ENCODE assay signal across 11 cellular contexts in the genomic region with DNA sequence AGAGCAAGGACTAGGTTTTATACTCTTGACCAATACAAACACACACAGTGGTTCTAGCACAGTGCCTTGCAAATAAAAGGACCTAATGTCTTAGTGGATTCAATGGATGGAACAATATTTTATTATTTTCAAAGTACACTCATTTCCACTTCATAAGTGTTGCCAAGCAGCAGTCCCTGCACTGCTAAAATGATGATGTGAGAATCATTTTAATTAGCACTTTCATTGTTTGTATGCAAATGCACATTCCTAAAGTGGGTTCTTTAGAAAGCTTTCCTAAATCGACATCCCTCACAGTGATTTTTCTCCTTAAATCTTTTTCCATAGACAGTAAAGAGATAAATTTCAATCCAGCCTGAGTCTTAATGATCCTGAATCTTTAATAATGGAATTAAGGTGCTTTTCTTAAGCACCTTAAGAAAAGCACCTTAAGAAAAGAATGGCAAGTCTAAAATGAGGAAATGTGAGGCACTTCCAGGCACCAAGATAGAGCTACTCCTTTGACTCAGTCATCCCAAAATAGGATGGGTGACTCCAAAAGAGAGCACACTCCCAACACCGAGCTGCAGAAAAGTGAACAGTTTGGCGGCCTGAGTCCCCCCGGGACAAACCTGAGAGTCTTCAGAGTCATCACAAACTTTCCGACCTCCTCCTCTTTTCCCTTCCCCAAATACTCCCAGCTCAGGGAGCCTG.
DNase-seq lines count a peak whose midpoint lies in the region; ATAC-seq and TF ChIP-seq lines count a peak whose summit lies in the region.
"Had no signal": no experiment of that assay in that cellular context is flagged by ENCODE, and none has a peak within 500 bp of the region (broad histone marks: within the 10 kb centered on the region; RNA-seq: fewer than 3 reads in every experiment).

No MANE protein-coding gene starts in this region.

- peak overlapping the region; percentile 7 for H3K4me3 Mint-ChIP-seq in progenitor cell of endocrine pancreas (ENCODE audit: low read depth)
- H3K4me3 Mint-ChIP-seq: activated CD8-positive, alpha-beta T cell treated with anti-CD3 and anti-CD28 coated beads, Interleukin-2, amount 10 ng/mL, durations not matched to agents 7 days and 5 days had no signal

- peak overlapping the region; percentile 88 for H3K27ac Mint-ChIP-seq in progenitor cell of endocrine pancreas
- H3K27ac Mint-ChIP-seq: activated CD8-positive, alpha-beta T cell treated with anti-CD3 and anti-CD28 coated beads, Interleukin-2, amount 10 ng/mL, durations not matched to agents 7 days and 5 days had no signal

- TF ChIP-seq CTCF in heart right ventricle (IDR thresholded peaks at IDR 0.05) = no peak
- TF ChIP-seq CTCF in progenitor cell of endocrine pancreas (IDR thresholded peaks at IDR 0.05; ENCODE audit: unreplicated experiment) = no peak
- no peak for TF ChIP-seq CTCF in vagina (IDR thresholded peaks at IDR 0.05)
- no peak for TF ChIP-seq CTCF in brain microvascular endothelial cell (IDR thresholded peaks at IDR 0.05; ENCODE audit: low read depth, low read length, missing control alignments)

- intact Hi-C loops in heart right ventricle (cut with DNase I) = loop anchor here in 5 of 10 donors (5.0 to 10.0 kb wide), 4 partner anchors 36 to 86 kb away; a partner anchor contains a TSS
- intact Hi-C loops in left cardiac atrium (cut with DNase I) = no loop called here
- intact Hi-C loops in vagina (cut with DNase I) = no loop called here
- intact Hi-C loops in left colon (cut with DNase I, micrococcal nuclease) = no loop called here

- peak overlapping the region; percentile 74 to 94 (median 89) for H3K27ac ChIP-seq in heart right ventricle
- H3K27ac ChIP-seq in iPS-18a (ENCODE audit: low read length) = peak overlapping the region; percentile 85
- peak overlapping the region; percentile 79 for H3K27ac ChIP-seq in vagina
- no peak overlapping the region for H3K27ac ChIP-seq in brain microvascular endothelial cell
- H3K27ac ChIP-seq: PC-9 had no signal

- ATAC-seq in heart right ventricle = no peak
- no peak for ATAC-seq in left cardiac atrium
- ATAC-seq in left colon = no peak
- ATAC-seq: activated CD8-positive, alpha-beta T cell treated with anti-CD3 and anti-CD28 coated beads, Interleukin-2, amount 10 ng/mL, durations not matched to agents 7 days and 5 days had no signal

- H3K9me3 ChIP-seq in heart right ventricle (no peaks in the 10 kb centered on the region), iPS-18a (ENCODE audit: control insufficient read depth, low read depth, low read length) (no peaks in the 10 kb centered on the region), vagina (no peaks in the 10 kb centered on the region)

- in situ Hi-C loops in brain microvascular endothelial cell (cut with HindIII; ENCODE audit: low pct_ligation_motif_present, low sequenced_read_pairs) = no loop called here

- peak overlapping the region; percentile 25 for H3K9ac ChIP-seq in iPS-18a (ENCODE audit: low read length)

- H3K27me3 ChIP-seq in heart right ventricle = no peaks in the 10 kb centered on the region
- H3K27me3 ChIP-seq in iPS-18a (ENCODE audit: control insufficient read depth, insufficient read depth, low read length) = no peaks in the 10 kb centered on the region
- no peaks in the 10 kb centered on the region for H3K27me3 ChIP-seq in vagina
- H3K27me3 ChIP-seq in brain microvascular endothelial cell (replicated peaks) = no peaks in the 10 kb centered on the region

- no peak for DNase-seq in heart right ventricle
- DNase-seq in left cardiac atrium = no peak
- no peak for DNase-seq in progenitor cell of endocrine pancreas (ENCODE audit: low spot score, unreplicated experiment)
- no peak for DNase-seq in vagina (ENCODE audit: extremely low spot score in 2 of 2)
- DNase-seq in NCI-H2107 treated with DMSO at 0.1 percent for 48 hours (lab: John Stamatoyannopoulos, UW; ENCODE audit: unreplicated experiment) = no peak
- no peak for DNase-seq in brain microvascular endothelial cell
- no peak for DNase-seq in left colon
- DNase-seq: activated CD8-positive, alpha-beta T cell treated with anti-CD3 and anti-CD28 coated beads, Interleukin-2, amount 10 ng/mL, durations not matched to agents 7 days and 5 days; kidney glomerular epithelial cell; PC-9 had no signal

- peaks cover 1% of the 10 kb centered on the region for H3K36me3 Mint-ChIP-seq in progenitor cell of endocrine pancreas (ENCODE audit: insufficient read depth)

- WGBS in heart right ventricle, 2 donors = 36 to 49% methylated on average over 5 of the region's 5 CpGs

- H3K36me3 ChIP-seq in heart right ventricle = no peaks in the 10 kb centered on the region
- no peaks in the 10 kb centered on the region for H3K36me3 ChIP-seq in iPS-18a (ENCODE audit: control insufficient read depth, low read depth, low read length)
- no peaks in the 10 kb centered on the region for H3K36me3 ChIP-seq in vagina
- H3K36me3 ChIP-seq in brain microvascular endothelial cell (replicated peaks) = no peaks in the 10 kb centered on the region

- H3K4me3 ChIP-seq in heart right ventricle = no peak overlapping the region
- peak overlapping the region; percentile 36 for H3K4me3 ChIP-seq in iPS-18a (ENCODE audit: low read length)
- H3K4me3 ChIP-seq in vagina = no peak overlapping the region
- no peak overlapping the region for H3K4me3 ChIP-seq in brain microvascular endothelial cell (ENCODE audit: low read depth, low read length)
- H3K4me3 ChIP-seq: PC-9 had no signal

- peaks cover 2% of the 10 kb centered on the region for H3K27me3 Mint-ChIP-seq in progenitor cell of endocrine pancreas

- H3K4me1 ChIP-seq in heart right ventricle (peaks cover 46 to 98% (median 87%) of the 10 kb centered on the region in 9 donors), iPS-18a (ENCODE audit: control insufficient read depth, low read depth, low read length) (peaks cover 62% of the 10 kb centered on the region), vagina (peaks cover 48% of the 10 kb centered on the region)

- H3K4me1 Mint-ChIP-seq in progenitor cell of endocrine pancreas (ENCODE audit: low read depth) = peaks cover 64% of the 10 kb centered on the region

- no peaks in the 10 kb centered on the region for H3K9me3 Mint-ChIP-seq in progenitor cell of endocrine pancreas (ENCODE audit: low read depth)

- TF ChIP-seq POLR2A in vagina (IDR thresholded peaks at IDR 0.05) = no peak
